In genomic region chr19:7528192-7528519, GRCh38 we compare ENCODE assay signal across 3 cellular contexts.
TF ChIP-seq lines count a peak whose summit lies in the region.

No MANE protein-coding gene starts in this region.

TF ChIP-seq in K562, 482 proteins besides CTCF, POLR2A, EP300 and RAD21:
- TF ChIP-seq ETV5 (CRISPR knock-in tag; IDR thresholded peaks at IDR 0.05; ENCODE audit: low read depth) (no peak), POLR2G (IDR thresholded peaks at IDR 0.05; ENCODE audit: low read depth, low read length) (0 out of 2 replicates have a peak, but pooled peaks have one; percentile 23), MAFG (tag; conservative IDR thresholded peaks at IDR 0.05) (no peak)

TF ChIP-seq in endothelial cell of umbilical vein, 7 proteins besides CTCF, POLR2A, EP300 and RAD21:
- TF ChIP-seq MYC (IDR thresholded peaks at IDR 0.05; ENCODE audit: low read depth, low read length) (no peak), EZH2 (IDR thresholded peaks at IDR 0.05; ENCODE audit: borderline replicate concordance, low read depth, low read length, severe bottlenecking) (no peak), POLR2AphosphoS5 (IDR thresholded peaks at IDR 0.05; ENCODE audit: insufficient read depth, low read depth, low read length) (no peak), FOS (IDR thresholded peaks at IDR 0.05; ENCODE audit: borderline replicate concordance, insufficient read depth, low read length) (no peak), GATA2 (IDR thresholded peaks at IDR 0.05; ENCODE audit: insufficient read depth, insufficient read length, low read depth, low read length) (no peak), MAX (IDR thresholded peaks at IDR 0.05; ENCODE audit: insufficient read depth, insufficient read length) (no peak), JUN (IDR thresholded peaks at IDR 0.05; ENCODE audit: borderline replicate concordance, insufficient read depth, insufficient read length, low read depth) (no peak)
TF ChIP-seq in endothelial cell of umbilical vein: peak in this region for 0.

TF ChIP-seq in HEK293T, 16 proteins besides CTCF, POLR2A, EP300 and RAD21:
- TF ChIP-seq ARNT (IDR thresholded peaks at IDR 0.05): no peak
- TF ChIP-seq L3MBTL2 (conservative IDR thresholded peaks at IDR 0.05): no peak
- TF ChIP-seq FOXM1 (IDR thresholded peaks at IDR 0.05; ENCODE audit: borderline replicate concordance): no peak
- no peak for TF ChIP-seq TARDBP (IDR thresholded peaks at IDR 0.05)
- TF ChIP-seq BHLHE40 (IDR thresholded peaks at IDR 0.05; ENCODE audit: borderline replicate concordance): no peak
- TF ChIP-seq HDGF (IDR thresholded peaks at IDR 0.05; ENCODE audit: borderline replicate concordance): no peak
- no peak for TF ChIP-seq NFRKB (IDR thresholded peaks at IDR 0.05)
- TF ChIP-seq PKNOX1 (IDR thresholded peaks at IDR 0.05): no peak
- TF ChIP-seq SP1 (IDR thresholded peaks at IDR 0.05): no peak
- no peak for TF ChIP-seq SUZ12 (IDR thresholded peaks at IDR 0.05)
- no peak for TF ChIP-seq FOXK2 (IDR thresholded peaks at IDR 0.05)
- no peak for TF ChIP-seq ELF4 (IDR thresholded peaks at IDR 0.05)
- no peak for TF ChIP-seq FOXA1 (IDR thresholded peaks at IDR 0.05)
- no peak for TF ChIP-seq CTBP1 (IDR thresholded peaks at IDR 0.05; ENCODE audit: borderline replicate concordance)
- TF ChIP-seq ZNF384 (IDR thresholded peaks at IDR 0.05): no peak
- no peak for TF ChIP-seq LEF1 (IDR thresholded peaks at IDR 0.05; ENCODE audit: borderline replicate concordance)
